Comparison of ENCODE assay signal across 8 cellular contexts in the genomic region with DNA sequence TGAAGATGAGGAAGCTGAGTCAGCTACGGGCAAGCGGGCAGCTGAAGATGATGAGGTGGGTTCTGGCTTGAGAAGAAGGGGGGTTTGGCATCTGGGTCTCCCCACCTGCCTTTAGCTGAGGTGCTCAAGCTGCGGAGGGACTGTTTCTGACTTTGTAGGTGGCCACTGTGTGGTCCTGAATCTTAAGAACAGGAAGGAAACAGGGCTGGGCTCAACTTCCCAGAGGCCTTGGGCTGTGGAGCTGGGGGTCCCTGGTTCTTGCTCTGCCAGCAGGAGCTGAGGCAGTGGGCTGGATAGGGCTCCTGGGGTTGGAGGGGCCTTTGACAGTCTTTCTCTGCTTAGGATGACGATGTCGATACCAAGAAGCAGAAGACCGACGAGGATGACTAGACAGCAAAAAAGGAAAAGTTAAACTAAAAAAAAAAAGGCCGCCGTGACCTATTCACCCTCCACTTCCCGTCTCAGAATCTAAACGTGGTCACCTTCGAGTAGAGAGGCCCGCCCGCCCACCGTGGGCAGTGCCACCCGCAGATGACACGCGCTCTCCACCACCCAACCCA. TPM values are rescaled to one million over a fixed set of nuclear protein-coding genes. Genes with fewer than 3 reads are reported as not detected.
A peak's percentile ranks its signal among the peaks of the same experiment; 100 is the strongest.
DNase-seq lines count a peak whose midpoint lies in the region; ATAC-seq and TF ChIP-seq lines count a peak whose summit lies in the region.
"Not testable (repeated sequence)": the region's sequence is repeated elsewhere in the genome, so short reads cannot be mapped to it uniquely, and the experiment has no call there.

No MANE protein-coding gene starts in this region.

- H3K9me3 ChIP-seq in BE2C; HUES6 (ENCODE audit: control insufficient read depth, insufficient read depth, low read depth, low read length); T-helper 17 cell (ENCODE audit: control insufficient read depth, low read length, poor library complexity, severe bottlenecking); hepatocyte (ENCODE audit: low read depth); neutrophil: not testable (repeated sequence)

- not testable (repeated sequence) for H2AFZ ChIP-seq in hepatocyte

- ATAC-seq in T-helper 17 cell: not testable (repeated sequence)

- not testable (repeated sequence) for H3K27ac ChIP-seq in HUES6 (ENCODE audit: low read depth, low read length)
- H3K27ac ChIP-seq in hepatocyte (peak overlapping the region; percentile 68), neutrophil (peak overlapping the region; percentile 97)

- H3K4me1 Mint-ChIP-seq in T-helper 17 cell: peaks cover 30% of the 10 kb centered on the region
- H3K4me1 Mint-ChIP-seq in chondrocyte (ENCODE audit: low read depth): peaks cover 48% of the 10 kb centered on the region

- H3K27me3 Mint-ChIP-seq in T-helper 17 cell; chondrocyte (ENCODE audit: low read depth): not testable (repeated sequence)

- H3K4me2 ChIP-seq in hepatocyte: peak overlapping the region; percentile 94

- peaks cover 54% of the 10 kb centered on the region for H4K20me1 ChIP-seq in hepatocyte (ENCODE audit: insufficient read depth, poor library complexity, severe bottlenecking)

- 81% methylated on average over 7 of the region's 18 CpGs for WGBS in hepatocyte (ENCODE audit: low lambda C conversion rate, missing lambda C conversion rate)

- H3K27ac Mint-ChIP-seq in T-helper 17 cell: peak overlapping the region; percentile 99
- H3K27ac Mint-ChIP-seq in chondrocyte (ENCODE audit: unreplicated experiment): peak overlapping the region; percentile 87

- peaks cover 48% of the 10 kb centered on the region for H3K79me2 ChIP-seq in hepatocyte

- H3K27me3 ChIP-seq in BE2C; HUES6 (ENCODE audit: control insufficient read depth, insufficient read depth, low read length); hepatocyte; neutrophil: not testable (repeated sequence)

- not testable (repeated sequence) for H3K9me2 ChIP-seq in hepatocyte (replicated peaks; ENCODE audit: insufficient read depth)

- H3K4me3 Mint-ChIP-seq in T-helper 17 cell: peak overlapping the region; percentile 96
- H3K4me3 Mint-ChIP-seq in chondrocyte (ENCODE audit: unreplicated experiment): peak overlapping the region; percentile 86

- peak overlapping the region; percentile 99 for H3K9ac ChIP-seq in HUES6 (ENCODE audit: low read length)

- not testable (repeated sequence) for H3K4me1 ChIP-seq in BE2C
- H3K4me1 ChIP-seq in HUES6 (ENCODE audit: control insufficient read depth, insufficient read depth, low read length): peaks cover 35% of the 10 kb centered on the region; the same call in 1 of the 2 replicates
- peaks cover 13% of the 10 kb centered on the region for H3K4me1 ChIP-seq in hepatocyte (ENCODE audit: insufficient read depth)
- peaks cover 39 to 46% of the 10 kb centered on the region in 2 experiments for H3K4me1 ChIP-seq in neutrophil (ENCODE audit: control insufficient read depth in 1 of 2, insufficient read depth in 1 of 2, low read depth in 1 of 2, low read length in 1 of 2)

- H3K36me3 Mint-ChIP-seq in T-helper 17 cell (ENCODE audit: low read depth): peaks cover 11% of the 10 kb centered on the region
- H3K36me3 Mint-ChIP-seq in chondrocyte (ENCODE audit: low read depth): peaks cover 14% of the 10 kb centered on the region

- DNase-seq in BE2C; chondrocyte (ENCODE audit: low spot score); hepatocyte (ENCODE audit: low spot score): not testable (repeated sequence)
- DNase-seq in T-helper 17 cell (peak in 1 of 3 donors; percentile 39), activated T-helper 1 cell treated with Interleukin-2 at 50 U/mL for 16 hours (ENCODE audit: low read depth) (peak; percentile 6)
- peak; percentile 68 for DNase-seq in stimulated activated CD8-positive, alpha-beta memory T cell treated with anti-CD3 and anti-CD28 coated beads, Interleukin-4, amount 100 ng/mL, for 48 hours

- not testable (repeated sequence) for H3K9me3 Mint-ChIP-seq in chondrocyte (ENCODE audit: low read depth)

- H3K36me3 ChIP-seq in BE2C: peaks cover 63% of the 10 kb centered on the region
- H3K36me3 ChIP-seq in HUES6 (ENCODE audit: control insufficient read depth, insufficient read depth, low read length): peaks cover 46% of the 10 kb centered on the region
- H3K36me3 ChIP-seq in hepatocyte (replicated peaks; ENCODE audit: insufficient read depth, low read depth); neutrophil: not testable (repeated sequence)

- H3K4me3 ChIP-seq in BE2C (ENCODE audit: low read depth, low read length) (peak overlapping the region; percentile 99), HUES6 (ENCODE audit: low read depth, low read length) (peak overlapping the region; percentile 93), neutrophil (ENCODE audit: low read depth in 1 of 2, low read length in 1 of 2) (peak overlapping the region; percentile 81 to 96)
- H3K4me3 ChIP-seq in hepatocyte: not testable (repeated sequence)

- TF ChIP-seq CTCF in BE2C (IDR thresholded peaks at IDR 0.05; ENCODE audit: low read depth, low read length); chondrocyte (IDR thresholded peaks at IDR 0.05); hepatocyte (IDR thresholded peaks at IDR 0.05; ENCODE audit: poor library complexity); neutrophil (IDR thresholded peaks at IDR 0.05): not testable (repeated sequence)

RNA-seq across cellular contexts. Expression of a gene that starts 4.2 kb away (rescaled TPM):
- polyA plus RNA-seq in BE2C (2012; ENCODE audit: insufficient read depth, insufficient read length, low read depth): 1,938 TPM
- total RNA-seq in T-helper 17 cell (1,000 to 10,000 TPM; 1,121 to 1,256 TPM), chondrocyte (391 to 435 TPM (median 409 TPM) in 3 replicates), hepatocyte (615 and 727 TPM in 2 replicates)
- polyA plus RNA-seq in hepatocyte: 597 and 705 TPM in 2 replicates
